24 cellular contexts compared by ENCODE assay signal in the genomic region with DNA sequence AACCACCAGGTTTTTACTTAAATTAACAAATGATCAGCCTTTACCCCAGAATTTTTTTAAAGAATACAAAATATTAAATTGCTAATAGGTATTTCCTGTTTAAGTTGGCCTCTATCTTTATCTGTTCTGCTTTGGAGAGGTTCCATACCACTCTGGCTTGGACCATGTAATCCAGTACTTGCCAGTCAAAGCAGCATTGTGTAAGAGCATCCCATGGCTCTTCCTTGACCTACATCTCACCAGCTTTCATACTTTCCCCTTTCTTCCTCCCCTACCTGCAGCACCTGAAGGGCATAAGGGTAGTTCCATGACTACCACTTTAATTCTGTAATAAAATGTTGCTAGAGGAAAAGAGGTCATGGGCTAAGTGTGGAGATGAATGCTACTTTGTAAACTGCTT.
"Had no signal": no experiment of that assay in that cellular context is flagged by ENCODE, and none has a peak within 500 bp of the region (broad histone marks: within the 10 kb centered on the region; RNA-seq: fewer than 3 reads in every experiment).

No MANE protein-coding gene starts in this region.

- H3K4me3 Mint-ChIP-seq: activated CD4-positive, alpha-beta T cell treated with anti-CD3 and anti-CD28 coated beads, Interleukin-2, amount 10 ng/mL, durations not matched to agents 24 days and 14 days; activated CD8-positive, alpha-beta T cell treated with anti-CD3 and anti-CD28 coated beads, Interleukin-2, amount 10 ng/mL, durations not matched to agents 7 days and 5 days; activated naive CD4-positive, alpha-beta T cell treated with anti-CD3 and anti-CD28 coated beads, Interleukin-2, amount 10 ng/mL, durations not matched to agents 7 days and 5 days; activated naive CD8-positive, alpha-beta T cell treated with anti-CD3 and anti-CD28 coated beads, Interleukin-2, amount 50 U/mL, for 24 hours; activated T-cell treated with anti-CD3 and anti-CD28 coated beads, Interleukin-2, amount 50 U/mL, for 24 hours; nephron; stimulated activated memory B cell treated with anti-CD40 and anti-IgM and Interleukin-4, amounts not matched to agents 10 μg/mL and 1 μg/mL and 100 μg/mL, for 72 hours; T-helper 1 cell treated with Interleukin-12 subunit alpha and Interleukin-12 subunit beta and Interleukin-4 antibody, amounts not matched to agents 30 μg/mL and 1 μg/mL, for 36 hours had no signal

- H3K9ac ChIP-seq: parathyroid adenoma had no signal

- H3K79me2 ChIP-seq: parathyroid adenoma had no signal

- H3K36me3 Mint-ChIP-seq: activated naive CD4-positive, alpha-beta T cell treated with anti-CD3 and anti-CD28 coated beads, Interleukin-2, amount 10 ng/mL, durations not matched to agents 7 days and 5 days; stimulated activated memory B cell treated with anti-CD40 and anti-IgM and Interleukin-4, amounts not matched to agents 10 μg/mL and 1 μg/mL and 100 μg/mL, for 72 hours had no signal

- H3K4me1 ChIP-seq: foreskin keratinocyte, parathyroid adenoma, spleen, upper lobe of left lung had no signal

- H3K9me3 Mint-ChIP-seq: activated CD4-positive, alpha-beta T cell treated with anti-CD3 and anti-CD28 coated beads, Interleukin-2, amount 10 ng/mL, durations not matched to agents 24 days and 14 days; activated naive CD4-positive, alpha-beta T cell treated with anti-CD3 and anti-CD28 coated beads, Interleukin-2, amount 10 ng/mL, durations not matched to agents 7 days and 5 days; activated naive CD8-positive, alpha-beta T cell treated with anti-CD3 and anti-CD28 coated beads, Interleukin-2, amount 50 U/mL, for 24 hours; activated T-helper 2 cell treated with anti-CD3 and anti-CD28 coated beads, Interferon-gamma antibody, Interleukin-2, Interleukin-4, amounts not matched to agents 10 μg/mL and 5 μg/mL and 100 μg/mL, durations not matched to agents 14 hours and 24 hours and 36 hours; nephron; stimulated activated memory B cell treated with anti-CD40 and anti-IgM and Interleukin-4, amounts not matched to agents 10 μg/mL and 1 μg/mL and 100 μg/mL, for 72 hours; T-helper 1 cell treated with Interleukin-12 subunit alpha and Interleukin-12 subunit beta and Interleukin-4 antibody, amounts not matched to agents 30 μg/mL and 1 μg/mL, for 36 hours had no signal

- H3K36me3 ChIP-seq: cardiac muscle cell, spleen, thoracic aorta, upper lobe of left lung had no signal

- ATAC-seq: activated CD8-positive, alpha-beta T cell treated with anti-CD3 and anti-CD28 coated beads, Interleukin-2, amount 10 ng/mL, durations not matched to agents 7 days and 5 days; activated naive CD8-positive, alpha-beta T cell treated with anti-CD3 and anti-CD28 coated beads, Interleukin-2, amount 50 U/mL, for 24 hours; foreskin keratinocyte; left lobe of liver; sciatic nerve; stimulated activated memory B cell treated with anti-CD40 and anti-IgM and Interleukin-4, amounts not matched to agents 10 μg/mL and 1 μg/mL and 100 μg/mL, for 72 hours had no signal

- DNase-seq: activated CD4-positive, alpha-beta T cell treated with anti-CD3 and anti-CD28 coated beads, Interleukin-2, amount 10 ng/mL, durations not matched to agents 24 days and 14 days; activated CD8-positive, alpha-beta T cell treated with anti-CD3 and anti-CD28 coated beads, Interleukin-2, amount 10 ng/mL, durations not matched to agents 7 days and 5 days; activated naive CD4-positive, alpha-beta T cell treated with anti-CD3 and anti-CD28 coated beads, Interleukin-2, amount 10 ng/mL, durations not matched to agents 7 days and 5 days; activated naive CD8-positive, alpha-beta T cell treated with anti-CD3 and anti-CD28 coated beads, Interleukin-2, amount 50 U/mL, for 24 hours; activated T-cell treated with anti-CD3 and anti-CD28 coated beads, Interleukin-2, amount 50 U/mL, for 24 hours; aorta; dorsolateral prefrontal cortex; foreskin keratinocyte; hypothalamus; kidney; spleen; stimulated activated CD4-positive, alpha-beta T cell treated with anti-CD3 and anti-CD28 coated beads, Interleukin-4, amount 100 ng/mL, for 4 hours; upper lobe of left lung had no signal

- H3K27ac ChIP-seq: cardiac muscle cell, dorsolateral prefrontal cortex, epithelial cell of prostate, foreskin keratinocyte, parathyroid adenoma, spleen, thoracic aorta, upper lobe of left lung had no signal

- H3K27me3 ChIP-seq: cardiac muscle cell, foreskin keratinocyte, spleen, upper lobe of left lung had no signal

- H3K4me3 ChIP-seq: cardiac muscle cell, dorsolateral prefrontal cortex, lung, spleen, thoracic aorta, upper lobe of left lung had no signal

- H3K9me3 ChIP-seq: spleen, thoracic aorta, upper lobe of left lung had no signal

- H3K27ac Mint-ChIP-seq: activated CD4-positive, alpha-beta T cell treated with anti-CD3 and anti-CD28 coated beads, Interleukin-2, amount 10 ng/mL, durations not matched to agents 24 days and 14 days; activated CD8-positive, alpha-beta T cell treated with anti-CD3 and anti-CD28 coated beads, Interleukin-2, amount 10 ng/mL, durations not matched to agents 7 days and 5 days; activated naive CD4-positive, alpha-beta T cell treated with anti-CD3 and anti-CD28 coated beads, Interleukin-2, amount 10 ng/mL, durations not matched to agents 7 days and 5 days; activated naive CD8-positive, alpha-beta T cell treated with anti-CD3 and anti-CD28 coated beads, Interleukin-2, amount 50 U/mL, for 24 hours; activated T-cell treated with anti-CD3 and anti-CD28 coated beads, Interleukin-2, amount 50 U/mL, for 24 hours; activated T-helper 2 cell treated with anti-CD3 and anti-CD28 coated beads, Interferon-gamma antibody, Interleukin-2, Interleukin-4, amounts not matched to agents 10 μg/mL and 5 μg/mL and 100 μg/mL, durations not matched to agents 14 hours and 24 hours and 36 hours; nephron; stimulated activated memory B cell treated with anti-CD40 and anti-IgM and Interleukin-4, amounts not matched to agents 10 μg/mL and 1 μg/mL and 100 μg/mL, for 72 hours; T-helper 1 cell treated with Interleukin-12 subunit alpha and Interleukin-12 subunit beta and Interleukin-4 antibody, amounts not matched to agents 30 μg/mL and 1 μg/mL, for 36 hours had no signal

- H2AFZ ChIP-seq: parathyroid adenoma had no signal

- H3K27me3 Mint-ChIP-seq: activated naive CD4-positive, alpha-beta T cell treated with anti-CD3 and anti-CD28 coated beads, Interleukin-2, amount 10 ng/mL, durations not matched to agents 7 days and 5 days; activated T-cell treated with anti-CD3 and anti-CD28 coated beads, Interleukin-2, amount 50 U/mL, for 24 hours had no signal

- H3K4me1 Mint-ChIP-seq: activated CD4-positive, alpha-beta T cell treated with anti-CD3 and anti-CD28 coated beads, Interleukin-2, amount 10 ng/mL, durations not matched to agents 24 days and 14 days; activated naive CD4-positive, alpha-beta T cell treated with anti-CD3 and anti-CD28 coated beads, Interleukin-2, amount 10 ng/mL, durations not matched to agents 7 days and 5 days; nephron; stimulated activated memory B cell treated with anti-CD40 and anti-IgM and Interleukin-4, amounts not matched to agents 10 μg/mL and 1 μg/mL and 100 μg/mL, for 72 hours had no signal
